Comparison of ENCODE assay signal across 16 cellular contexts in genomic region chr7:68245688-68246087, GRCh38.
DNase-seq lines count a peak whose midpoint lies in the region; ATAC-seq, FAIRE-seq and TF ChIP-seq lines count a peak whose summit lies in the region.
"Had no signal": no experiment of that assay in that cellular context is flagged by ENCODE, and none has a peak within 500 bp of the region (broad histone marks: within the 10 kb centered on the region; RNA-seq: fewer than 3 reads in every experiment).

No MANE protein-coding gene starts in this region.

- H3K4me1 ChIP-seq in iPS-20b (ENCODE audit: insufficient read depth, low read length) (peaks cover 20% of the 10 kb centered on the region), small intestine (ENCODE audit: control insufficient read depth in 2 of 2, insufficient read depth in 1 of 2, low read depth in 1 of 2, low read length in 1 of 2) (no peaks in the 10 kb centered on the region), vagina (no peaks in the 10 kb centered on the region)
- H3K4me1 ChIP-seq: A549 had no signal

- H3K9ac ChIP-seq in iPS-20b (ENCODE audit: low read depth, low read length) = peak overlapping the region; percentile 40; the same call in 1 of the 2 replicates

- DNase-seq in NCI-H748 (lab: John Stamatoyannopoulos, UW; ENCODE audit: unreplicated experiment) = peak; percentile 42
- DNase-seq in NCI-H748 treated with DMSO at 0.1 percent for 48 hours (lab: John Stamatoyannopoulos, UW) = no peak
- peak; percentile 51 for DNase-seq in RCC 7860 (ENCODE audit: low spot score)
- peak; percentile 35 for DNase-seq in urothelium cell line (ENCODE audit: low spot score)
- no peak for DNase-seq in small intestine
- no peak for DNase-seq in vagina (ENCODE audit: extremely low spot score in 2 of 2)
- DNase-seq: activated CD4-positive, alpha-beta T cell treated with anti-CD3 and anti-CD28 coated beads, Interleukin-2, amount 10 ng/mL, durations not matched to agents 24 days and 14 days; activated T-cell treated with anti-CD3 and anti-CD28 coated beads, Interleukin-2, amount 50 U/mL, for 1 hour; CD8-positive, alpha-beta T cell; left colon; NK-92 treated with Interleukin-12 subunit alpha and Interleukin-12 subunit beta, amount 100 ng/mL, for 24 hours; stimulated activated CD4-positive, alpha-beta T cell treated with anti-CD3 and anti-CD28 coated beads, Interleukin-12 subunit alpha, Interleukin-12 subunit beta, amount 100 ng/mL, for 4 hours; stimulated activated naive CD8-positive, alpha-beta T cell treated with anti-CD3 and anti-CD28 coated beads, Interleukin-15, amount 100 ng/mL, for 72 hours had no signal

- TF ChIP-seq POLR2A in vagina (IDR thresholded peaks at IDR 0.05) = no peak

- H3K36me3 ChIP-seq in iPS-20b (ENCODE audit: insufficient read depth, low read depth, low read length) = no peaks in the 10 kb centered on the region
- H3K36me3 ChIP-seq in small intestine (ENCODE audit: control insufficient read depth in 2 of 2, insufficient read depth in 2 of 2, low read length in 2 of 2) = no peaks in the 10 kb centered on the region
- no peaks in the 10 kb centered on the region for H3K36me3 ChIP-seq in vagina

- H3K27me3 ChIP-seq in iPS-20b (ENCODE audit: insufficient read depth, low read length) (peaks cover 8% of the 10 kb centered on the region; the same call in 1 of the 2 replicates), small intestine (ENCODE audit: control insufficient read depth in 2 of 2, insufficient read depth in 2 of 2, low read length in 2 of 2) (no peaks in the 10 kb centered on the region), vagina (no peaks in the 10 kb centered on the region)

- H3K27ac ChIP-seq in iPS-20b (ENCODE audit: low read length) = peak overlapping the region; percentile 16
- no peak overlapping the region for H3K27ac ChIP-seq in small intestine (ENCODE audit: low read depth in 1 of 2, low read length in 1 of 2)
- no peak overlapping the region for H3K27ac ChIP-seq in vagina
- H3K27ac ChIP-seq: A549 had no signal

- WGBS in small intestine, 3 donors = 39 to 56% (median 46%) methylated on average over 3 of the region's 3 CpGs

- no peak for TF ChIP-seq CTCF in vagina (IDR thresholded peaks at IDR 0.05)

- intact Hi-C loops in vagina (cut with DNase I) = no loop called here

- peak; percentile 42 for FAIRE-seq in RCC 7860 (lab: Jason Lieb, UNC)
- FAIRE-seq in urothelium cell line (lab: Jason Lieb, UNC) = no peak
- FAIRE-seq in small intestine (lab: Jason Lieb, UNC) = no peak
- FAIRE-seq: A549 had no signal

- ATAC-seq in GM21576 (IDR thresholded peaks at IDR 0.05; ENCODE audit: unreplicated experiment) = no peak
- ATAC-seq: CD8-positive, alpha-beta T cell; left colon; stimulated activated naive CD8-positive, alpha-beta T cell treated with anti-CD3 and anti-CD28 coated beads, Interleukin-15, amount 100 ng/mL, for 72 hours had no signal

- peak overlapping the region; percentile 11; the same call in 1 of the 2 replicates for H3K4me3 ChIP-seq in iPS-20b (ENCODE audit: low read length)
- H3K4me3 ChIP-seq in small intestine (ENCODE audit: low read depth in 1 of 2, low read length in 2 of 2) = no peak overlapping the region
- no peak overlapping the region for H3K4me3 ChIP-seq in vagina
- H3K4me3 ChIP-seq: A549 had no signal

- H3K9me3 ChIP-seq in iPS-20b (ENCODE audit: insufficient read depth, low read depth, low read length) = no peaks in the 10 kb centered on the region
- H3K9me3 ChIP-seq in small intestine (ENCODE audit: control insufficient read depth, low read depth) = no peaks in the 10 kb centered on the region
- H3K9me3 ChIP-seq in vagina = no peaks in the 10 kb centered on the region

Comparison
In these comparisons a context has a peak if more than half of its experiments do, and no peak if none do; other contexts are left out.
1. DNase-seq: peak in NCI-H748 (single experiment), RCC 7860 (single experiment) and urothelium cell line (single experiment); none in NCI-H748 treated with DMSO at 0.1 percent for 48 hours (single experiment), small intestine (single experiment) and vagina (0 of 2).